In the genomic region with DNA sequence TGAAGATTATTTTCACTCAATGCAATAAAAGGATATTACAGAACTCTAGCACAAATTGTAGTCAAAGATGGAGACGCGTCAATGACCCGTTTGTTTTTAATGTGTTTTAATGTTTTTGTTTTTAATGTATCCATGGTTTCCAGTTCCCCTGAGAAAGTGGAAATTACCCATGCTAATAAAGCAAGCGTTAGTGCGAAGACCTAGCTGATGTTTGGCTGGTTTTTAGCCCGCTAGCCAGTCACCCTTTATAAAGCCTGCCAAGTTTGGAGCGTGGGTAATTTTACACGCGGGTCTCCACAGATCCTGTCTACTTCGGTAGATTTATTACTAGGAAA, we compare ENCODE assay signal across 8 cellular contexts. TPM values are rescaled to one million over a fixed set of nuclear protein-coding genes. Genes with fewer than 3 reads are reported as not detected.
DNase-seq lines count a peak whose midpoint lies in the region; ATAC-seq and TF ChIP-seq lines count a peak whose summit lies in the region.

No MANE protein-coding gene starts in this region.

- peaks cover under 1% of the 10 kb centered on the region for H3F3A ChIP-seq in smooth muscle cell (ENCODE audit: low read depth)

- DNase-seq in LHCN-M2 (ENCODE audit: low read depth) (peak; percentile 81), adrenal gland (no peak), smooth muscle cell (lab: John Stamatoyannopoulos, UW; ENCODE audit: unreplicated experiment) (no peak), NCI-H1092 treated with DMSO at 0.1 percent for 48 hours (lab: John Stamatoyannopoulos, UW) (no peak), superior temporal gyrus (ENCODE audit: extremely low spot score) (no peak)

- WGBS in adrenal gland, 4 donors = 0 to 1% (median 1%) methylated on average over 10 of the region's 10 CpGs
- 17% methylated on average over 10 of the region's 10 CpGs for WGBS in smooth muscle cell (ENCODE audit: low lambda C conversion rate)

- intact Hi-C loops in adrenal gland (cut with DNase I) = loop anchor here in 1 of 2 donors (10.0 kb wide), 1 partner anchor 54 kb away; the partner anchor contains the start of gene MPPE1

- peaks cover 14% of the 10 kb centered on the region for H3K4me1 ChIP-seq in ES-I3 (ENCODE audit: insufficient read depth, low read length)
- peaks cover 6 to 24% of the 10 kb centered on the region in 2 donors for H3K4me1 ChIP-seq in adrenal gland (replicated peaks in 1 of 2)
- peaks cover 20% of the 10 kb centered on the region for H3K4me1 ChIP-seq in smooth muscle cell (ENCODE audit: low read depth)

- peaks cover 23% of the 10 kb centered on the region for H4K20me1 ChIP-seq in smooth muscle cell (ENCODE audit: low read depth)

- TF ChIP-seq CTCF in adrenal gland (IDR thresholded peaks at IDR 0.05) (no peak), smooth muscle cell (IDR thresholded peaks at IDR 0.05; ENCODE audit: borderline replicate concordance, insufficient read depth, poor library complexity, severe bottlenecking) (no peak)

- H3K9me3 ChIP-seq in ES-I3 (ENCODE audit: control insufficient read depth, insufficient read depth, low read length) (no peaks in the 10 kb centered on the region), adrenal gland (replicated peaks in 1 of 3) (no peaks in the 10 kb centered on the region), smooth muscle cell (replicated peaks; ENCODE audit: low read depth) (no peaks in the 10 kb centered on the region)

- H3K36me3 ChIP-seq in ES-I3 (ENCODE audit: insufficient read depth, low read length) (no peaks in the 10 kb centered on the region), adrenal gland (replicated peaks in 1 of 2) (no peaks in the 10 kb centered on the region), smooth muscle cell (ENCODE audit: low read depth) (no peaks in the 10 kb centered on the region)

- TF ChIP-seq POLR2A in adrenal gland (IDR thresholded peaks at IDR 0.05) = no peak

- H3K27ac ChIP-seq in adrenal gland = peak overlapping the region; percentile 79 to 95 (median 91)
- peak overlapping the region; percentile 100 for H3K27ac ChIP-seq in smooth muscle cell (ENCODE audit: low read depth)

- no peaks in the 10 kb centered on the region for H3K27me3 ChIP-seq in adrenal gland
- H3K27me3 ChIP-seq in smooth muscle cell (ENCODE audit: low read depth) = no peaks in the 10 kb centered on the region

- peak overlapping the region; percentile 99 for H3K4me2 ChIP-seq in smooth muscle cell

- H3K4me3 ChIP-seq in adrenal gland (peak overlapping the region; percentile 62 to 95 (median 80)), iPS-11a (ENCODE audit: low read depth, low read length) (peak overlapping the region; percentile 100), smooth muscle cell (peak overlapping the region; percentile 100)

- H3K9ac ChIP-seq in ES-I3 (ENCODE audit: low read depth, low read length) (peak overlapping the region; percentile 100), smooth muscle cell (ENCODE audit: low read depth) (peak overlapping the region; percentile 100)

- peak overlapping the region; percentile 89 for H2AFZ ChIP-seq in smooth muscle cell (ENCODE audit: low read depth)

- peaks cover 27% of the 10 kb centered on the region for H3K79me2 ChIP-seq in smooth muscle cell (ENCODE audit: low read depth)

- ATAC-seq in GM21619 (IDR thresholded peaks at IDR 0.05; ENCODE audit: unreplicated experiment) = peak; percentile 28

RNA-seq across cellular contexts. Expression of gene CHMP1B, which starts 0.4 kb away (rescaled TPM):
- total RNA-seq in LHCN-M2 (2014; rRNA removed) (37.6 and 42.5 TPM in 2 replicates), adrenal gland (10 to 100 TPM; 37.8 to 44.4 (median 41.5) TPM), smooth muscle cell (54.6 and 61.1 TPM in 2 replicates)
- polyA plus RNA-seq in LHCN-M2 (2012) = 19.7 TPM
- polyA plus RNA-seq in adrenal gland (10 to 100 TPM; 17.5 to 52.6 (median 29.1) TPM), smooth muscle cell (35.6 and 54.4 TPM in 2 replicates)

RNA-seq across cellular contexts. Expression of gene MPPE1, which starts 57.3 kb away (rescaled TPM):
- 28.9 and 29.0 TPM in 2 replicates for total RNA-seq in LHCN-M2 (2014; rRNA removed)
- polyA plus RNA-seq in LHCN-M2 (2012) = 15.6 TPM
- 10 to 100 TPM; 17.0 to 44.7 (median 32.9) TPM for total RNA-seq in adrenal gland
- polyA plus RNA-seq in adrenal gland = 10 to 100 TPM; 23.1 to 29.7 (median 24.0) TPM
- total RNA-seq in smooth muscle cell = 28.5 and 73.1 TPM in 2 replicates
- polyA plus RNA-seq in smooth muscle cell = 33.6 and 36.7 TPM in 2 replicates
